ENCODE assay signal across 8 cellular contexts in the genomic region with DNA sequence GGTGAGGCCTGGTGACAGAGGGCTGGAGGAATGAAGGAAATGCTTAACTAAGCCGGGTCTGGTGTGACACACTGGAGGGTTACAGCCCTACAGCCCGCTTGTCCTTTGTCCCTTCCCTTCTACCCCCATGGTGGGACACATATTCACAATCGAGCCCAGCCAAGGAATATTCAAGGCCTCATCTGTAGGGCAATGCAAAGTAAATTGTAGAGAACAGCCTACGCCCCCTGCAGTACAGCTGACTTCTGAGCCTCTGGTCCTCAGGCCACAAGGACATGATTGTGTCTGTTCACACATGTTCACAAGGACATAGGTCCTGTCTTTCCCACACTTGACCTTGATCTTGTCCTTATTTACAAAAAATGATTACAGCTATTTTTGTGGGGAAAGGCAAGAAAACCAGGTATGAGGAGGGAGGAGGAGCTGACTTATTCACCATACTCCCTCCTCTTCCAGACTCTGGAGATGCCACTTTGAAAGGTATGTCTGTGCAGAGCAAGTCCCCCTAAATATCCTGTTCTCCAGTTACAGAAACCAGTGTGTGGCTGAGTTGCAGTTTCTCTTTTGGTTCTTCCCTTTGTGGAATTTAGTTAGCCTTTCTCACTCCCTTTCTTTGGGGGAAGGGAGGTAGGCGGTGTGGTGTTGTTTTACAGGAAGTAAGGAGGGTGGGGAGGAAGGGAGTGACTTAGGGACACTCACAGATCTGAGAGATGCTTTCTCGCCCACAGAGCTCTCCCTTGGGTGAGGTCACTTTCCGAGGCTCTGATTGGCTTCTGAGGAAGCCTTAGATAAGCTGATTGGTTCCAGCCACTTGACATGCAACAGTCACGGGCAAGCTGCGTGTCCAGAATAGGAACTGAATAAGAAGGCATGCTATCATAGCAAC. TPM values are rescaled to one million over a fixed set of nuclear protein-coding genes. Genes with fewer than 3 reads are reported as not detected.
DNase-seq lines count a peak whose midpoint lies in the region; ATAC-seq and TF ChIP-seq lines count a peak whose summit lies in the region.

No MANE protein-coding gene starts in this region.

- H3K4me1 Mint-ChIP-seq in natural killer cell, result peaks cover 10 to 29% of the 10 kb centered on the region in 2 donors

- no peaks in the 10 kb centered on the region for H3K9me3 Mint-ChIP-seq in natural killer cell

- H3K36me3 ChIP-seq in HUES64 (ENCODE audit: insufficient read depth, low read length) (no peaks in the 10 kb centered on the region), Peyer's patch (no peaks in the 10 kb centered on the region), stomach smooth muscle (ENCODE audit: control insufficient read depth in 2 of 2, insufficient read depth in 2 of 2, low read length in 2 of 2) (peaks cover 0 to 6% of the 10 kb centered on the region in 2 donors)

- no peaks in the 10 kb centered on the region for H3K9me3 ChIP-seq in HUES64 (ENCODE audit: insufficient read depth, low read depth, low read length)
- H3K9me3 ChIP-seq in Peyer's patch, result no peaks in the 10 kb centered on the region
- H3K9me3 ChIP-seq in stomach smooth muscle (ENCODE audit: control insufficient read depth in 2 of 2, low read length in 2 of 2), result no peaks in the 10 kb centered on the region

- no peaks in the 10 kb centered on the region for H3K36me3 Mint-ChIP-seq in natural killer cell

- ATAC-seq in GM21528 (IDR thresholded peaks at IDR 0.05; ENCODE audit: low FRiP score, unreplicated experiment), result peak; percentile 85
- ATAC-seq in natural killer cell, result peak; percentile 81 to 93 (median 87)

- H3K4me3 ChIP-seq in HUES64 (ENCODE audit: low read length) (peak overlapping the region; percentile 44), Peyer's patch (peak overlapping the region; percentile 12 to 35 (median 22)), fibroblast of pulmonary artery (replicated peaks; ENCODE audit: low read depth, low read length) (peak overlapping the region; percentile 40), stomach smooth muscle (ENCODE audit: low read length in 2 of 2) (peak overlapping the region; percentile 45 to 68)

- 13% methylated on average over 9 of the region's 9 CpGs for WGBS in HUES64

- H3K27me3 Mint-ChIP-seq in natural killer cell (ENCODE audit: low read depth in 2 of 2), result no peaks in the 10 kb centered on the region

- no peak overlapping the region for H3K4me3 Mint-ChIP-seq in natural killer cell

- DNase-seq in DMS153 (lab: John Stamatoyannopoulos, UW) (peak; percentile 100), Peyer's patch (peak; percentile 82 to 98 (median 96)), activated T-helper 1 cell treated with Interleukin-2 at 50 U/mL for 16 hours (ENCODE audit: low read depth) (peak; percentile 55), fibroblast of pulmonary artery (ENCODE audit: low read depth) (peak; percentile 100), natural killer cell (peak; percentile 68)

- intact Hi-C loops in natural killer cell (cut with micrococcal nuclease), result loop anchor here (2.0 to 5.0 kb wide), 5 partner anchors 14 to 132 kb away; partner anchors contain the start of genes ANKRD34A, NUDT17, POLR3GL and RBM8A

- H3K27ac ChIP-seq in HUES64 (ENCODE audit: low read depth, low read length), result peak overlapping the region; percentile 97
- H3K27ac ChIP-seq in Peyer's patch, result peak overlapping the region; percentile 86 to 98 (median 92)
- peak overlapping the region; percentile 96 for H3K27ac ChIP-seq in stomach smooth muscle (ENCODE audit: low read length)

- TF ChIP-seq POLR2A in Peyer's patch (IDR thresholded peaks at IDR 0.05), result peak in 1 of 2 donors; percentile 86

- H3K27me3 ChIP-seq in HUES64 (ENCODE audit: insufficient read depth, low read length) (no peaks in the 10 kb centered on the region), Peyer's patch (no peaks in the 10 kb centered on the region), stomach smooth muscle (ENCODE audit: control insufficient read depth in 1 of 2, insufficient read depth in 2 of 2, low read length in 2 of 2) (no peaks in the 10 kb centered on the region)

- H3K27ac Mint-ChIP-seq in natural killer cell, result no peak overlapping the region

- H3K9ac ChIP-seq in HUES64 (ENCODE audit: low read depth, low read length), result peak overlapping the region; percentile 76
- peak overlapping the region; percentile 72 to 80 for H3K9ac ChIP-seq in stomach smooth muscle (ENCODE audit: low read length in 2 of 2)

- H3K4me1 ChIP-seq in HUES64 (ENCODE audit: insufficient read depth, low read length) (peaks cover 26% of the 10 kb centered on the region), Peyer's patch (peaks cover 15 to 62% (median 37%) of the 10 kb centered on the region in 4 donors), stomach smooth muscle (ENCODE audit: control insufficient read depth, insufficient read depth, low read length) (peaks cover 61% of the 10 kb centered on the region)

- peak in 5 of 6 experiments; percentile 9 to 30 (median 24) for TF ChIP-seq CTCF in Peyer's patch (IDR thresholded peaks at IDR 0.05)
- TF ChIP-seq CTCF in fibroblast of pulmonary artery (IDR thresholded peaks at IDR 0.05; ENCODE audit: low read length, missing control alignments), result peak; percentile 41
- no peak for TF ChIP-seq CTCF in natural killer cell (IDR thresholded peaks at IDR 0.05)

RNA-seq across cellular contexts. Expression of gene POLR3GL, which starts 14.6 kb away (rescaled TPM):
- polyA plus RNA-seq in HUES64 (2013, experiment 1 of 2), result 6.5 TPM
- 10.1 TPM for polyA plus RNA-seq in HUES64 (2013, experiment 2 of 2)
- total RNA-seq in Peyer's patch, result 10 to 100 TPM in 3 of 4 donors, 1 to 10 TPM in 1; 8.7 to 25.6 (median 12.5) TPM
- total RNA-seq in natural killer cell, result 10 to 100 TPM; 34.9 to 37.5 (median 37.4) TPM

RNA-seq across cellular contexts. Expression of gene ANKRD34A, which starts 14.7 kb away (rescaled TPM):
- polyA plus RNA-seq in HUES64 (2013, experiment 1 of 2), result 0.15 TPM
- 0.25 TPM for polyA plus RNA-seq in HUES64 (2013, experiment 2 of 2)
- total RNA-seq in Peyer's patch (1 to 10 TPM in 1 of 4 donors, under 1 TPM in 1, not detected in 2; 0.54 to 3.7 TPM), natural killer cell (1 to 10 TPM; 1.4 to 1.9 (median 1.4) TPM)

RNA-seq across cellular contexts. Expression of gene TXNIP, which starts 17.3 kb away (rescaled TPM):
- 10.9 TPM for polyA plus RNA-seq in HUES64 (2013, experiment 1 of 2)
- polyA plus RNA-seq in HUES64 (2013, experiment 2 of 2), result 24.1 TPM
- 1,000 to 10,000 TPM in 2 of 4 donors, 100 to 1,000 TPM in 2; 313 to 1,366 (median 694) TPM for total RNA-seq in Peyer's patch
- 1,000 to 10,000 TPM in 2 of 3 donors, 100 to 1,000 TPM in 1; 984 to 1,724 (median 1,422) TPM for total RNA-seq in natural killer cell

RNA-seq across cellular contexts. Expression of gene LIX1L, which starts 21.3 kb away (rescaled TPM):
- 5.9 TPM for polyA plus RNA-seq in HUES64 (2013, experiment 1 of 2)
- polyA plus RNA-seq in HUES64 (2013, experiment 2 of 2), result 8.3 TPM
- total RNA-seq in Peyer's patch, result 10 to 100 TPM in 1 of 4 donors, 1 to 10 TPM in 3; 3.7 to 10.7 (median 4.5) TPM
- 10 to 100 TPM; 33.4 to 41.3 (median 38.2) TPM for total RNA-seq in natural killer cell

RNA-seq across cellular contexts. Expression of gene HJV, which starts 42.4 kb away (rescaled TPM):
- polyA plus RNA-seq in HUES64 (2013, experiment 1 of 2), result not detected
- not detected for polyA plus RNA-seq in HUES64 (2013, experiment 2 of 2)
- not detected for total RNA-seq in Peyer's patch
- not detected for total RNA-seq in natural killer cell

Comparison
In these comparisons a context has a peak if more than half of its experiments do, and no peak if none do; other contexts are left out.
1. Peak in every context shown above with its lines: DNase-seq, ATAC-seq, H3K4me3 ChIP-seq and H3K27ac ChIP-seq.